ENCODE assay signal across 11 cellular contexts in genomic region chr11:32753181-32753580, GRCh38. TPM values are rescaled to one million over a fixed set of nuclear protein-coding genes. Genes with fewer than 3 reads are reported as not detected.
"Had no signal": no experiment of that assay in that cellular context is flagged by ENCODE, and none has a peak within 500 bp of the region (broad histone marks: within the 10 kb centered on the region; RNA-seq: fewer than 3 reads in every experiment).

No MANE protein-coding gene starts in this region.

RNA-seq across cellular contexts. Expression of gene CCDC73, which starts 41.3 kb away (rescaled TPM):
- total RNA-seq: activated CD4-positive, alpha-beta memory T cell treated with anti-CD3 and anti-CD28 coated beads for 36 hours; activated CD4-positive, alpha-beta memory T cell treated with anti-CD3 and anti-CD28 coated beads, Interleukin-2, amount 10 ng/mL, durations not matched to agents 7 days and 5 days; activated CD4-positive, alpha-beta T cell treated with anti-CD3 and anti-CD28 coated beads for 36 hours; activated CD4-positive, alpha-beta T cell treated with anti-CD3 and anti-CD28 coated beads, Interleukin-2, amount 10 ng/mL, durations not matched to agents 24 days and 14 days; activated CD4-positive, alpha-beta T cell treated with anti-CD3 and anti-CD28 coated beads, Interleukin-2, amount 10 ng/mL, durations not matched to agents 7 days and 5 days; activated CD8-positive, alpha-beta T cell treated with anti-CD3 and anti-CD28 coated beads for 36 hours; activated CD8-positive, alpha-beta T cell treated with anti-CD3 and anti-CD28 coated beads, Interleukin-2, amount 10 ng/mL, durations not matched to agents 7 days and 5 days; T-cell; T-helper 1 cell treated with Interleukin-12 subunit alpha and Interleukin-12 subunit beta and Interleukin-4 antibody, amounts not matched to agents 30 ng/mL and 1 ng/mL, for 36 hours; T-helper 17 cell; WTC11 had no signal
